In the genomic region with DNA sequence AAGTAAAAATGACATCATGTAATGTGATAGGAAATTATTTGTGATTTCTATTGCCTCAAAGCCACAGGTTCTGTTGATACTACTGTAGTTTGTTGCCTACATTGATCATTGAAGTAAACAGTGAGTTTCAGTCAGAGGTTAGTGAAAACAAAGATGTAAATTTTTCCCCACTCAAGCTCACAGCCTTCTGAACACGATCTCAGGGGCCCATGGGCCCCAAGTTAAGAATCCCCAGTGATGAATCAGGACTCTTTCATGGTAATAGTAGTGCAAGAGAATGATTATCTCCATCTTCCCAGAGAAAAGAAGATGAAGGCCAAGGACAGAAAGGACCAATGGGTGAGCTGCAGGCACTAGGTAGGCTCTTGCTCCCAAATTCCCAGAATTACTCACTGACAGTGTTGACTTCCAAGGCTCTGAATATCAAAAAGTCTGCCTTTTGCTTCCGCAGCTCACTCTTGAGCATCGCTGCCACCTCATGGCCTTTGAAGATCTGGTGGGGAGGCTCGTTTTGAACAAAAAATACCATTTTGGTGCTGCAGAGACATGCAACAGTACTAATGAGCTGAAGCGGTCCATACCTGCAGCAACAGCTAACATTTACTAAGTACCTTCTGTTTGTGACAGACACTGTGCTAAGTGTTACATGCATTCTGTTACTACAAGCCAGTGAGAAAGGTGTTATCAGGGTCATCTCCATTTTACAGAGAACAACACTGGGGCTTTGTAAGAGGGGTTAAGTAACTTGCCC, we compare ENCODE assay signal across 13 cellular contexts.
A peak's percentile ranks its signal among the peaks of the same experiment; 100 is the strongest.
DNase-seq lines count a peak whose midpoint lies in the region; ATAC-seq and TF ChIP-seq lines count a peak whose summit lies in the region.
"Had no signal": no experiment of that assay in that cellular context is flagged by ENCODE, and none has a peak within 500 bp of the region (broad histone marks: within the 10 kb centered on the region; RNA-seq: fewer than 3 reads in every experiment).

No MANE protein-coding gene starts in this region.

- no peaks in the 10 kb centered on the region for H4K20me1 ChIP-seq in Karpas-422 (ENCODE audit: insufficient read depth, low read depth, low read length)

- ATAC-seq in activated CD8-positive, alpha-beta T cell treated with anti-CD3 and anti-CD28 coated beads for 36 hours, result peak; percentile 32
- ATAC-seq in activated CD8-positive, alpha-beta T cell treated with anti-CD3 and anti-CD28 coated beads, Interleukin-2, amount 10 ng/mL, durations not matched to agents 7 days and 5 days, result no peak
- ATAC-seq in right cardiac atrium (no peak), upper lobe of right lung (no peak), HG02970 (IDR thresholded peaks at IDR 0.05; ENCODE audit: low FRiP score, unreplicated experiment) (no peak)

- peaks cover 21% of the 10 kb centered on the region for H3K36me3 Mint-ChIP-seq in activated CD8-positive, alpha-beta T cell treated with anti-CD3 and anti-CD28 coated beads for 36 hours (ENCODE audit: low read depth)
- H3K36me3 Mint-ChIP-seq in activated CD8-positive, alpha-beta T cell treated with anti-CD3 and anti-CD28 coated beads, Interleukin-2, amount 10 ng/mL, durations not matched to agents 7 days and 5 days (ENCODE audit: low read depth), result peaks cover 35% of the 10 kb centered on the region
- no peaks in the 10 kb centered on the region for H3K36me3 Mint-ChIP-seq in neural crest cell (ENCODE audit: low read depth)

- H3K4me1 ChIP-seq in Karpas-422 (ENCODE audit: low read length) (no peaks in the 10 kb centered on the region), right cardiac atrium (ENCODE audit: control insufficient read depth, insufficient read depth, low read length) (peaks cover 2% of the 10 kb centered on the region), upper lobe of right lung (peaks cover 14% of the 10 kb centered on the region)

- H3K9me2 ChIP-seq in Karpas-422 (replicated peaks; ENCODE audit: insufficient read depth, low read length), result no peaks in the 10 kb centered on the region

- 76% methylated on average over 5 of the region's 5 CpGs for WGBS in right cardiac atrium

- no peak overlapping the region for H3K4me3 ChIP-seq in Karpas-422 (ENCODE audit: low read length)
- H3K4me3 ChIP-seq in astrocyte of the spinal cord (ENCODE audit: low read depth, low read length), result no peak overlapping the region
- no peak overlapping the region for H3K4me3 ChIP-seq in right cardiac atrium (ENCODE audit: low read length)
- H3K4me3 ChIP-seq in upper lobe of right lung, result no peak overlapping the region
- H3K4me3 ChIP-seq: left ventricle myocardium inferior, SK-N-MC had no signal

- no peak overlapping the region for H3K27ac Mint-ChIP-seq in activated CD8-positive, alpha-beta T cell treated with anti-CD3 and anti-CD28 coated beads for 36 hours
- no peak overlapping the region for H3K27ac Mint-ChIP-seq in activated CD8-positive, alpha-beta T cell treated with anti-CD3 and anti-CD28 coated beads, Interleukin-2, amount 10 ng/mL, durations not matched to agents 7 days and 5 days
- no peak overlapping the region for H3K27ac Mint-ChIP-seq in neural crest cell (ENCODE audit: unreplicated experiment)
- H3K27ac Mint-ChIP-seq: activated CD4-positive, alpha-beta T cell treated with anti-CD3 and anti-CD28 coated beads, Interleukin-2, amount 10 ng/mL, durations not matched to agents 7 days and 5 days; activated naive CD8-positive, alpha-beta T cell treated with anti-CD3 and anti-CD28 coated beads, Interleukin-2, amount 10 ng/mL, durations not matched to agents 7 days and 5 days had no signal

- no peaks in the 10 kb centered on the region for H3K9me3 Mint-ChIP-seq in activated CD8-positive, alpha-beta T cell treated with anti-CD3 and anti-CD28 coated beads for 36 hours
- H3K9me3 Mint-ChIP-seq in activated CD8-positive, alpha-beta T cell treated with anti-CD3 and anti-CD28 coated beads, Interleukin-2, amount 10 ng/mL, durations not matched to agents 7 days and 5 days (ENCODE audit: insufficient read depth), result no peaks in the 10 kb centered on the region
- H3K9me3 Mint-ChIP-seq in neural crest cell, result no peaks in the 10 kb centered on the region
- H3K9me3 Mint-ChIP-seq: activated CD4-positive, alpha-beta T cell treated with anti-CD3 and anti-CD28 coated beads, Interleukin-2, amount 10 ng/mL, durations not matched to agents 7 days and 5 days; activated naive CD8-positive, alpha-beta T cell treated with anti-CD3 and anti-CD28 coated beads, Interleukin-2, amount 10 ng/mL, durations not matched to agents 7 days and 5 days had no signal

- H3K4me2 ChIP-seq in Karpas-422 (ENCODE audit: low read depth, low read length, poor library complexity, severe bottlenecking), result no peak overlapping the region

- peaks cover 6% of the 10 kb centered on the region; the same call in 1 of the 2 replicates for H3K36me3 ChIP-seq in Karpas-422 (ENCODE audit: insufficient read depth, low read length)
- peaks cover 96% of the 10 kb centered on the region for H3K36me3 ChIP-seq in upper lobe of right lung

- H3K4me3 Mint-ChIP-seq in activated CD8-positive, alpha-beta T cell treated with anti-CD3 and anti-CD28 coated beads for 36 hours, result no peak overlapping the region
- H3K4me3 Mint-ChIP-seq in activated CD8-positive, alpha-beta T cell treated with anti-CD3 and anti-CD28 coated beads, Interleukin-2, amount 10 ng/mL, durations not matched to agents 7 days and 5 days, result no peak overlapping the region
- H3K4me3 Mint-ChIP-seq in neural crest cell, result no peak overlapping the region
- H3K4me3 Mint-ChIP-seq: activated CD4-positive, alpha-beta T cell treated with anti-CD3 and anti-CD28 coated beads, Interleukin-2, amount 10 ng/mL, durations not matched to agents 7 days and 5 days; activated naive CD8-positive, alpha-beta T cell treated with anti-CD3 and anti-CD28 coated beads, Interleukin-2, amount 10 ng/mL, durations not matched to agents 7 days and 5 days had no signal

- H3K4me1 Mint-ChIP-seq in activated CD8-positive, alpha-beta T cell treated with anti-CD3 and anti-CD28 coated beads for 36 hours (ENCODE audit: low read depth), result peaks cover 29% of the 10 kb centered on the region
- peaks cover 10% of the 10 kb centered on the region for H3K4me1 Mint-ChIP-seq in activated CD8-positive, alpha-beta T cell treated with anti-CD3 and anti-CD28 coated beads, Interleukin-2, amount 10 ng/mL, durations not matched to agents 7 days and 5 days (ENCODE audit: low read depth)
- H3K4me1 Mint-ChIP-seq in neural crest cell, result peaks cover 8% of the 10 kb centered on the region

- no peaks in the 10 kb centered on the region for H3K79me2 ChIP-seq in Karpas-422 (ENCODE audit: low read length)

- POLR2A ChIA-PET in activated CD8-positive, alpha-beta T cell treated with anti-CD3 and anti-CD28 coated beads for 36 hours (lab: Charles Lee), result interaction anchor here (0.6 to 1.2 kb wide), 3 partner anchors 8 to 113 kb away, joined by 3 to 5 read pairs (median 3); a partner anchor contains a TSS
- POLR2A ChIA-PET in activated CD8-positive, alpha-beta T cell treated with anti-CD3 and anti-CD28 coated beads, Interleukin-2, amount 10 ng/mL, durations not matched to agents 7 days and 5 days (lab: Charles Lee), result no interaction called here

- H3K9me3 ChIP-seq in Karpas-422 (ENCODE audit: low read length), result no peaks in the 10 kb centered on the region
- no peaks in the 10 kb centered on the region for H3K9me3 ChIP-seq in right cardiac atrium (ENCODE audit: control insufficient read depth, low read length)
- H3K9me3 ChIP-seq in upper lobe of right lung, result no peaks in the 10 kb centered on the region
- H3K9me3 ChIP-seq: left ventricle myocardium inferior had no signal

- in situ Hi-C loops in astrocyte of the spinal cord (cut with HindIII; ENCODE audit: low sequenced_read_pairs), result no loop called here

- H2AFZ ChIP-seq in Karpas-422 (ENCODE audit: low read length), result no peak overlapping the region

- intact Hi-C loops in activated CD8-positive, alpha-beta T cell treated with anti-CD3 and anti-CD28 coated beads for 36 hours (cut with micrococcal nuclease), result no loop called here
- intact Hi-C loops in right cardiac atrium (cut with DNase I), result no loop called here
- intact Hi-C loops in upper lobe of right lung (cut with DNase I), result no loop called here

- no peak for DNase-seq in activated CD8-positive, alpha-beta T cell treated with anti-CD3 and anti-CD28 coated beads for 36 hours
- DNase-seq in activated CD8-positive, alpha-beta T cell treated with anti-CD3 and anti-CD28 coated beads, Interleukin-2, amount 10 ng/mL, durations not matched to agents 7 days and 5 days, result no peak
- DNase-seq in Karpas-422 (peak; percentile 49), astrocyte of the spinal cord (ENCODE audit: low read depth, low spot score) (no peak), neural crest cell (ENCODE audit: low read depth, low spot score) (no peak), right cardiac atrium (no peak), upper lobe of right lung (no peak)
- DNase-seq: activated CD4-positive, alpha-beta T cell treated with anti-CD3 and anti-CD28 coated beads, Interleukin-2, amount 10 ng/mL, durations not matched to agents 7 days and 5 days; activated naive CD8-positive, alpha-beta T cell treated with anti-CD3 and anti-CD28 coated beads, Interleukin-2, amount 10 ng/mL, durations not matched to agents 7 days and 5 days; glutamatergic neuron; left ventricle myocardium inferior had no signal

- CTCF ChIA-PET in activated CD8-positive, alpha-beta T cell treated with anti-CD3 and anti-CD28 coated beads for 36 hours (lab: Charles Lee), result interaction anchor here (0.8 to 5.2 kb wide), 11 partner anchors 9 to 326 kb away, joined by 3 to 50 read pairs (median 4); a partner anchor contains a TSS
- CTCF ChIA-PET in activated CD8-positive, alpha-beta T cell treated with anti-CD3 and anti-CD28 coated beads, Interleukin-2, amount 10 ng/mL, durations not matched to agents 7 days and 5 days (lab: Charles Lee), result interaction anchor here (0.7 to 8.1 kb wide), 17 partner anchors 9 to 281 kb away, joined by 3 to 62 read pairs (median 3); no protein-coding TSS in a partner anchor

- no peaks in the 10 kb centered on the region for H3K27me3 Mint-ChIP-seq in activated CD8-positive, alpha-beta T cell treated with anti-CD3 and anti-CD28 coated beads for 36 hours
- no peaks in the 10 kb centered on the region for H3K27me3 Mint-ChIP-seq in activated CD8-positive, alpha-beta T cell treated with anti-CD3 and anti-CD28 coated beads, Interleukin-2, amount 10 ng/mL, durations not matched to agents 7 days and 5 days (ENCODE audit: low read depth)
- no peaks in the 10 kb centered on the region for H3K27me3 Mint-ChIP-seq in neural crest cell (ENCODE audit: low read depth)
- H3K27me3 Mint-ChIP-seq: activated CD4-positive, alpha-beta T cell treated with anti-CD3 and anti-CD28 coated beads, Interleukin-2, amount 10 ng/mL, durations not matched to agents 7 days and 5 days; activated naive CD8-positive, alpha-beta T cell treated with anti-CD3 and anti-CD28 coated beads, Interleukin-2, amount 10 ng/mL, durations not matched to agents 7 days and 5 days had no signal

- H3K27ac ChIP-seq in Karpas-422 (ENCODE audit: low read length) (no peak overlapping the region), right cardiac atrium (ENCODE audit: low read length) (no peak overlapping the region), upper lobe of right lung (no peak overlapping the region)
- H3K27ac ChIP-seq: left ventricle myocardium inferior, SK-N-MC had no signal

- TF ChIP-seq CTCF in activated CD8-positive, alpha-beta T cell treated with anti-CD3 and anti-CD28 coated beads for 36 hours (IDR thresholded peaks at IDR 0.05), result no peak
- peak; percentile 25 for TF ChIP-seq CTCF in astrocyte of the spinal cord (IDR thresholded peaks at IDR 0.05; ENCODE audit: low read depth, low read length)
- peak; percentile 25 for TF ChIP-seq CTCF in neural crest cell (conservative IDR thresholded peaks at IDR 0.05)
- TF ChIP-seq CTCF in upper lobe of right lung (IDR thresholded peaks at IDR 0.05), result no peak

- H3K9ac ChIP-seq in Karpas-422 (ENCODE audit: low read length), result no peak overlapping the region

- H3K27me3 ChIP-seq in Karpas-422 (ENCODE audit: low read length), result no peaks in the 10 kb centered on the region
- no peaks in the 10 kb centered on the region for H3K27me3 ChIP-seq in right cardiac atrium (ENCODE audit: control insufficient read depth, insufficient read depth)
- no peaks in the 10 kb centered on the region for H3K27me3 ChIP-seq in upper lobe of right lung

Comparison
In these comparisons a context has a peak if more than half of its experiments do, and no peak if none do; other contexts are left out.
1. CTCF ChIP-seq: peak in astrocyte of the spinal cord (single experiment) and neural crest cell (single experiment); none in activated CD8-positive, alpha-beta T cell treated with anti-CD3 and anti-CD28 coated beads for 36 hours (single experiment) and upper lobe of right lung (single experiment).